ENCODE assay signal across 20 cellular contexts in the genomic region with DNA sequence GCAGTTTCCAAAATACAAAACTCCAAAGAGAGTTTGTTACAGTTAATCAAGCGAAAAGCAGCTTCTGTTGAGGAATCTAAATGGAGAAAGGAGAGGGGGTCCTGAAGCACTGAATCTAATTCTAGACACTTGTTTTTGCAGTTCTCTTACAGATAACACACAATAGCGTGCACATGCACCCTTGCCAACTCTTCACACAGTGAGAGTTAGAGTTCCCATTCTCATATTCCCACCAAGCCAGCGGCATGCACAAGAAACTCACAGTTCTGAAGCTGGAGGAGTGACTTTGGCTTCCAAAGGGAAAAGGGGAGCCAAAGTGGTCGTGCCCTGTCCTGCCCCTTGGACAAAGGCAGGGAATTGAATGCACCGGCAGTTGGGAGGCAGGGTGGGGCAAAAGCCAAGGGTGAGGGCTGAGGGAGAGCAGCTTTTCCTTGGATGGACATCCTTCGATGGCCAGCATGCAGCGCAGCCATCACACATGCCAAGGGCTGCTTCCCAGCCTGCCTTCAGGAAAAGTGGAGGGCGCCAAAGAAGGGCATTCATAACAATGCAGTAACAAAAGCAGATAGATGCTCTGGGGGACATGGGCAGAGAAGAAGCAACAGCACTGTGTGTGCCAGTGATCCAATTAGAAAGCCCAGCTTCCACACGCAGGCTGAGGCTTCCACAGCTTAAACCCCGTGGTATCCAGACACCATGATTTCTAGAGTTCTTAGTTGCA.
DNase-seq lines count a peak whose midpoint lies in the region; TF ChIP-seq lines count a peak whose summit lies in the region.
"Had no signal": no experiment of that assay in that cellular context is flagged by ENCODE, and none has a peak within 500 bp of the region (broad histone marks: within the 10 kb centered on the region; RNA-seq: fewer than 3 reads in every experiment).

No MANE protein-coding gene starts in this region.

- peaks cover 20% of the 10 kb centered on the region for H3K27me3 Mint-ChIP-seq in endodermal cell (ENCODE audit: insufficient read depth)
- H3K27me3 Mint-ChIP-seq: activated B cell treated with CpG ODN at 0.5 μM for 24 hours; activated CD4-positive, alpha-beta memory T cell treated with anti-CD3 and anti-CD28 coated beads for 36 hours; CD4-positive, alpha-beta memory T cell had no signal

- no peak overlapping the region for H3K27ac Mint-ChIP-seq in endodermal cell
- H3K27ac Mint-ChIP-seq: activated B cell treated with CpG ODN at 0.5 μM for 24 hours; activated CD4-positive, alpha-beta memory T cell treated with anti-CD3 and anti-CD28 coated beads for 36 hours had no signal

- peaks cover 27% of the 10 kb centered on the region for H3K27me3 ChIP-seq in endodermal cell (ENCODE audit: control insufficient read depth, insufficient read depth, low read length, poor library complexity, severe bottlenecking)
- H3K27me3 ChIP-seq in thyroid gland, result no peaks in the 10 kb centered on the region
- H3K27me3 ChIP-seq: suprapubic skin had no signal

- H3K9me3 Mint-ChIP-seq in endodermal cell, result no peaks in the 10 kb centered on the region
- H3K9me3 Mint-ChIP-seq: activated B cell treated with CpG ODN at 0.5 μM for 24 hours; activated CD4-positive, alpha-beta memory T cell treated with anti-CD3 and anti-CD28 coated beads for 36 hours; H9 had no signal

- H3K9me3 ChIP-seq in endodermal cell (ENCODE audit: control insufficient read depth, low read length) (no peaks in the 10 kb centered on the region), thyroid gland (no peaks in the 10 kb centered on the region)
- H3K9me3 ChIP-seq: lower lobe of right lung, suprapubic skin had no signal

- TF ChIP-seq CTCF in endodermal cell (conservative IDR thresholded peaks at IDR 0.05), result no peak
- no peak for TF ChIP-seq CTCF in thyroid gland (IDR thresholded peaks at IDR 0.05)

- H3K4me1 ChIP-seq in endodermal cell (ENCODE audit: control insufficient read depth, insufficient read depth, low read length) (peaks cover 7% of the 10 kb centered on the region), thyroid gland (peaks cover 42 to 54% of the 10 kb centered on the region in 2 donors)
- H3K4me1 ChIP-seq: lower lobe of right lung had no signal

- DNase-seq in endodermal cell (no peak), nucleus accumbens (lab: John Stamatoyannopoulos, UW) (peak in 49 of 56 donors; percentile 7 to 84 (median 53)), thyroid gland (peak in 1 of 2 donors; percentile 25), NCI-H1436 treated with DMSO at 0.1 percent for 48 hours (lab: John Stamatoyannopoulos, UW) (no peak), dermis blood vessel endothelial cell (no peak)
- DNase-seq in activated T-cell treated with anti-CD3 and anti-CD28 coated beads, Interleukin-2, amount 50 U/mL, for 1 hour, result no peak
- DNase-seq: activated B cell treated with CpG ODN at 0.5 μM for 24 hours; activated CD4-positive, alpha-beta memory T cell treated with anti-CD3 and anti-CD28 coated beads for 36 hours; activated effector memory CD4-positive, alpha-beta T cell treated with Interleukin-2 at 50 U/mL for 16 hours; CD4-positive, alpha-beta memory T cell; DMS153; GF-D8; H9; lower lobe of right lung; NCI-H1436; NCI-H526; T-helper 9 cell had no signal

- no peak overlapping the region for H3K4me3 Mint-ChIP-seq in endodermal cell
- H3K4me3 Mint-ChIP-seq: activated B cell treated with CpG ODN at 0.5 μM for 24 hours; activated CD4-positive, alpha-beta memory T cell treated with anti-CD3 and anti-CD28 coated beads for 36 hours; H9 had no signal

- no peaks in the 10 kb centered on the region for H3K36me3 ChIP-seq in endodermal cell (ENCODE audit: control insufficient read depth, insufficient read depth, low read length)
- no peaks in the 10 kb centered on the region for H3K36me3 ChIP-seq in thyroid gland
- H3K36me3 ChIP-seq: lower lobe of right lung, suprapubic skin had no signal

- H3K4me3 ChIP-seq in endodermal cell (ENCODE audit: low read length) (no peak overlapping the region), thyroid gland (replicated peaks in 1 of 3) (no peak overlapping the region)
- H3K4me3 ChIP-seq: lower lobe of right lung, suprapubic skin had no signal

- no peaks in the 10 kb centered on the region for H3K36me3 Mint-ChIP-seq in endodermal cell (ENCODE audit: low read depth)
- H3K36me3 Mint-ChIP-seq: activated CD4-positive, alpha-beta memory T cell treated with anti-CD3 and anti-CD28 coated beads for 36 hours; CD4-positive, alpha-beta memory T cell had no signal

- H3K9ac ChIP-seq in endodermal cell (ENCODE audit: extremely low read depth, low read length, poor library complexity, severe bottlenecking), result no peak overlapping the region

- 90 to 91% methylated on average over 9 to 10 of the region's 10 CpGs for WGBS in endodermal cell (ENCODE audit: insufficient coverage in 1 of 2, insufficient read length in 1 of 2), 2 experiments
- WGBS in thyroid gland, 2 donors, result 73 to 76% methylated on average over 10 of the region's 10 CpGs

- H3K27ac ChIP-seq in angular gyrus (ENCODE audit: low read depth, low read length) (peak overlapping the region; percentile 87), endodermal cell (ENCODE audit: low read depth, low read length) (peak overlapping the region; percentile 69), thyroid gland (peak overlapping the region; percentile 40 to 91 (median 85))
- H3K27ac ChIP-seq: lower lobe of right lung, RWPE1, suprapubic skin had no signal

- TF ChIP-seq POLR2A in thyroid gland (IDR thresholded peaks at IDR 0.05), result no peak

- intact Hi-C loops in thyroid gland (cut with DNase I), result no loop called here

- H3K4me1 Mint-ChIP-seq in endodermal cell, result peaks cover 43% of the 10 kb centered on the region
- H3K4me1 Mint-ChIP-seq: activated B cell treated with CpG ODN at 0.5 μM for 24 hours had no signal

Comparison
In these comparisons a context has a peak if more than half of its experiments do, and no peak if none do; other contexts are left out.
1. DNase-seq: peak in nucleus accumbens (49 of 56); none in endodermal cell (single experiment), NCI-H1436 treated with DMSO at 0.1 percent for 48 hours (single experiment), dermis blood vessel endothelial cell (single experiment) and activated T-cell treated with anti-CD3 and anti-CD28 coated beads, Interleukin-2, amount 50 U/mL, for 1 hour (single experiment).
2. Peak in every context shown above with its lines, with median percentiles within 50 percentile points of each other: H3K27ac ChIP-seq.